Comparison of ENCODE assay signal across 8 cellular contexts in the genomic region with DNA sequence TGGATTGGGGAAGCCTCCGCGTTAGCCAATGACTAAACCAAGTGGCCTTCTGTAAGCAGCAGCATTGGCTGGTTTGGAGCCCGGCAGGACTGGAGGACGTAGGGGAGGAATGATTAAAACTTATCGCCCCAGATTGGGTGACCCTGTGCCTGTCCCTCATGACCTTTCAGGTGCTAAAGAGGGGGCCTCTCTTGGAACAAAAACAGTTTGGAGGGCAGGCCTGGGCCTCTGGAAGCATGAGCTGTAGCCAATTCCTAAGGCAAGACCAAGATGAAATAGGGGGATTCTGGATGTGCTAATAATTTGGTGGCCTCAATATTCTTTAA. TPM values are rescaled to one million over a fixed set of nuclear protein-coding genes. Genes with fewer than 3 reads are reported as not detected.
A peak's percentile ranks its signal among the peaks of the same experiment; 100 is the strongest.
DNase-seq lines count a peak whose midpoint lies in the region; ATAC-seq and TF ChIP-seq lines count a peak whose summit lies in the region.

No MANE protein-coding gene starts in this region.

- DNase-seq in PC-9 (no peak), heart right ventricle (peak in 1 of 2 donors; percentile 78), NCI-H345 (lab: John Stamatoyannopoulos, UW) (no peak), SHP77 (lab: John Stamatoyannopoulos, UW) (no peak)

- peaks cover 5% of the 10 kb centered on the region; the same call in 1 of the 2 replicates for H3F3A ChIP-seq in PC-9 (ENCODE audit: insufficient read depth, low read depth)

- peak; percentile 38 for ATAC-seq in GM18907 (IDR thresholded peaks at IDR 0.05; ENCODE audit: unreplicated experiment)
- peak in 4 of 8 donors; percentile 76 to 82 (median 78) for ATAC-seq in heart right ventricle
- no peak for ATAC-seq in GM18870 (IDR thresholded peaks at IDR 0.05; ENCODE audit: unreplicated experiment)
- ATAC-seq in GM18873 (IDR thresholded peaks at IDR 0.05; ENCODE audit: low FRiP score, unreplicated experiment): no peak

- intact Hi-C loops in PC-9 (cut with micrococcal nuclease; ENCODE audit: unreplicated experiment): loop anchor here (2.0 to 10.0 kb wide), 3 partner anchors 37 to 855 kb away; no protein-coding TSS in a partner anchor
- intact Hi-C loops in heart right ventricle (cut with DNase I): loop anchor here in 5 of 10 donors (1.0 to 10.0 kb wide), 6 partner anchors 37 to 88 kb away; no protein-coding TSS in a partner anchor

- H2AFZ ChIP-seq in PC-9: no peak overlapping the region

- H3K4me1 ChIP-seq in PC-9 (replicated peaks; ENCODE audit: insufficient read depth): peaks cover 10% of the 10 kb centered on the region; the same call in 1 of the 2 replicates
- H3K4me1 ChIP-seq in heart right ventricle: peaks cover 8 to 80% (median 46%) of the 10 kb centered on the region in 9 donors
- peaks cover 13% of the 10 kb centered on the region for H3K4me1 ChIP-seq in rectal smooth muscle tissue (ENCODE audit: control insufficient read depth, insufficient read depth, low read length)

- 50 to 53% methylated on average over 5 of the region's 5 CpGs for WGBS in heart right ventricle, 2 donors

- peak overlapping the region; percentile 93 for H3K4me2 ChIP-seq in PC-9

- BruUV-seq in PC-9 (replicated peaks; lab: Mats Ljungman, UMichigan): no TSS peak

- H3K36me3 ChIP-seq in PC-9 (ENCODE audit: low read depth) (no peaks in the 10 kb centered on the region), heart right ventricle (no peaks in the 10 kb centered on the region), rectal smooth muscle tissue (ENCODE audit: control insufficient read depth, insufficient read depth, low read length) (no peaks in the 10 kb centered on the region)

- H3K9me2 ChIP-seq in PC-9 (ENCODE audit: insufficient read depth): no peaks in the 10 kb centered on the region

- peak overlapping the region; percentile 4 for H3K9ac ChIP-seq in rectal smooth muscle tissue (ENCODE audit: low read length)

- CTCF ChIA-PET in PC-9 (lab: Charles Lee): interaction anchor here (0.7 to 1.0 kb wide), 2 partner anchors 33 to 80 kb away, joined by 3 to 5 read pairs; no protein-coding TSS in a partner anchor

- H3K9me3 ChIP-seq in PC-9 (ENCODE audit: insufficient read depth, low read depth) (no peaks in the 10 kb centered on the region), heart right ventricle (no peaks in the 10 kb centered on the region)

- peaks cover 50% of the 10 kb centered on the region for H3K27me3 ChIP-seq in PC-9 (ENCODE audit: insufficient read depth, low read depth)
- no peaks in the 10 kb centered on the region for H3K27me3 ChIP-seq in heart right ventricle
- H3K27me3 ChIP-seq in rectal smooth muscle tissue (ENCODE audit: control insufficient read depth, insufficient read depth, low read length): no peaks in the 10 kb centered on the region

- no peaks in the 10 kb centered on the region for H3K79me2 ChIP-seq in PC-9 (ENCODE audit: low read depth)

- H3K4me3 ChIP-seq in PC-9: peak overlapping the region; percentile 54; the same call in 1 of the 2 replicates
- H3K4me3 ChIP-seq in heart right ventricle: peak overlapping the region in 9 of 10 donors; percentile 46 to 87 (median 77)
- H3K4me3 ChIP-seq in rectal smooth muscle tissue (ENCODE audit: low read length): peak overlapping the region; percentile 67

- POLR2A ChIA-PET in PC-9 (lab: Charles Lee; ENCODE audit: unreplicated experiment): no interaction called here

- H4K20me1 ChIP-seq in PC-9 (ENCODE audit: insufficient read depth): no peaks in the 10 kb centered on the region

- H3K27ac ChIP-seq in PC-9 (no peak overlapping the region), heart right ventricle (peak overlapping the region; percentile 77 to 94 (median 86)), rectal smooth muscle tissue (ENCODE audit: low read depth, low read length) (peak overlapping the region; percentile 71)

- TF ChIP-seq CTCF in PC-9 (conservative IDR thresholded peaks at IDR 0.05) (no peak), heart right ventricle (IDR thresholded peaks at IDR 0.05) (no peak)

RNA-seq across cellular contexts. Expression of a gene that starts 1.4 kb away (rescaled TPM):
- total RNA-seq in PC-9 (2021) (2.0 and 2.4 TPM in 2 replicates), heart right ventricle (100 to 1,000 TPM in 4 of 10 donors, 10 to 100 TPM in 6; 74.1 to 139 (median 96.8) TPM)
- polyA plus RNA-seq in heart right ventricle: 100 to 1,000 TPM; 161 to 334 TPM

Comparison
In these comparisons a context has a peak if more than half of its experiments do, and no peak if none do; other contexts are left out.
1. RNA of a gene that starts 1.4 kb away (total RNA-seq): 74.1 to 139 TPM in heart right ventricle; 2.0 to 2.4 TPM in PC-9; every median in the first group is over 10 times any median in the second.
2. Peak in every context shown above with its lines, with median percentiles within 50 percentile points of each other: H3K4me3 ChIP-seq.